In genomic region chr14:99803106-99803437, GRCh38 we compare ENCODE assay signal across 18 cellular contexts. TPM values are rescaled to one million over a fixed set of nuclear protein-coding genes. Genes with fewer than 3 reads are reported as not detected.
DNase-seq lines count a peak whose midpoint lies in the region; TF ChIP-seq lines count a peak whose summit lies in the region.
"Had no signal": no experiment of that assay in that cellular context is flagged by ENCODE, and none has a peak within 500 bp of the region (broad histone marks: within the 10 kb centered on the region; RNA-seq: fewer than 3 reads in every experiment).

No MANE protein-coding gene starts in this region.

- peaks cover 1% of the 10 kb centered on the region for H3K79me1 ChIP-seq in neuronal stem cell (ENCODE audit: low read depth, low read length)

- H3K4ac ChIP-seq in neuronal stem cell (ENCODE audit: low read length): no peak overlapping the region

- peaks cover 9 to 22% of the 10 kb centered on the region in 2 donors for H3K4me1 ChIP-seq in neuronal stem cell (ENCODE audit: control insufficient read depth in 2 of 2, insufficient read depth in 1 of 2, low read depth in 1 of 2, low read length in 2 of 2)

- TF ChIP-seq CTCF in WERI-Rb-1 (IDR thresholded peaks at IDR 0.05; ENCODE audit: low read depth, low read length) (no peak), brain microvascular endothelial cell (IDR thresholded peaks at IDR 0.05; ENCODE audit: low read depth, low read length, missing control alignments) (no peak)

- no peak overlapping the region for H2BK5ac ChIP-seq in neuronal stem cell (ENCODE audit: low read length)

- no peak overlapping the region for H4K8ac ChIP-seq in neuronal stem cell (ENCODE audit: low read depth, low read length)

- no peak overlapping the region for H3K9ac ChIP-seq in neuronal stem cell (ENCODE audit: low read depth, low read length, poor library complexity)
- H3K9ac ChIP-seq: KMS-11 had no signal

- H3K18ac ChIP-seq in neuronal stem cell (ENCODE audit: low read length): no peak overlapping the region

- no peak overlapping the region for H3K4me2 ChIP-seq in neuronal stem cell (ENCODE audit: insufficient read depth, low read length, poor library complexity, severe bottlenecking)
- H3K4me2 ChIP-seq: KMS-11 had no signal

- no CpG with 5 or more reads among the region's 9 CpGs for WGBS in neuronal stem cell (ENCODE audit: extremely low coverage in 2 of 2, insufficient read length in 2 of 2, insufficient replicate concordance in 1 of 2), 2 donors

- H3K27me3 ChIP-seq in WERI-Rb-1 (ENCODE audit: insufficient read depth, low read depth, severe bottlenecking): no peaks in the 10 kb centered on the region
- H3K27me3 ChIP-seq in neuronal stem cell (ENCODE audit: control insufficient read depth in 3 of 3, insufficient read depth in 3 of 3, low read depth in 1 of 3, low read length in 3 of 3): no peaks in the 10 kb centered on the region
- H3K27me3 ChIP-seq in brain microvascular endothelial cell (replicated peaks): no peaks in the 10 kb centered on the region

- peak overlapping the region; percentile 5 for H4K91ac ChIP-seq in neuronal stem cell (ENCODE audit: low read depth, low read length, poor library complexity)

- H2BK12ac ChIP-seq in neuronal stem cell (ENCODE audit: low read length): no peak overlapping the region

- peak overlapping the region; percentile 77 for H3K27ac ChIP-seq in WERI-Rb-1
- H3K27ac ChIP-seq in neuronal stem cell (replicated peaks; ENCODE audit: low read length): no peak overlapping the region
- no peak overlapping the region for H3K27ac ChIP-seq in brain microvascular endothelial cell
- H3K27ac ChIP-seq: 22Rv1, KMS-11, RWPE1 had no signal

- H3K4me3 ChIP-seq in WERI-Rb-1 (ENCODE audit: low read depth, low read length): no peak overlapping the region; the same call in 1 of the 2 replicates
- no peak overlapping the region for H3K4me3 ChIP-seq in neuronal stem cell (ENCODE audit: low read length in 2 of 2)
- no peak overlapping the region for H3K4me3 ChIP-seq in brain microvascular endothelial cell (ENCODE audit: low read depth, low read length)

- no peak overlapping the region for H2BK15ac ChIP-seq in neuronal stem cell (ENCODE audit: low read length)

- H3K9me3 ChIP-seq in WERI-Rb-1 (ENCODE audit: severe bottlenecking) (no peaks in the 10 kb centered on the region), neuronal stem cell (replicated peaks in 1 of 2; ENCODE audit: control insufficient read depth in 2 of 2, insufficient read depth in 1 of 2, low read depth in 1 of 2, low read length in 2 of 2) (no peaks in the 10 kb centered on the region)

- H3K14ac ChIP-seq in neuronal stem cell (ENCODE audit: low read length): no peak overlapping the region

- H2AFZ ChIP-seq in neuronal stem cell (ENCODE audit: low read length): no peak overlapping the region

- no peak overlapping the region for H2AK5ac ChIP-seq in neuronal stem cell (ENCODE audit: low read depth, low read length)

- H2BK120ac ChIP-seq in neuronal stem cell (ENCODE audit: low read depth, low read length): no peak overlapping the region

- H3K23ac ChIP-seq in neuronal stem cell (ENCODE audit: low read depth, low read length, poor library complexity): no peak overlapping the region

- DNase-seq in NCI-H1417 (lab: John Stamatoyannopoulos, UW): peak in 2 of 3 experiments; percentile 10 to 53
- no peak for DNase-seq in NCI-H1417 treated with DMSO at 0.1 percent for 48 hours (lab: John Stamatoyannopoulos, UW)
- peak; percentile 72 for DNase-seq in NCI-H1105 treated with DMSO at 0.1 percent for 48 hours (lab: John Stamatoyannopoulos, UW)
- no peak for DNase-seq in WERI-Rb-1
- no peak for DNase-seq in neuronal stem cell (ENCODE audit: low spot score)
- no peak for DNase-seq in kidney tubule cell (ENCODE audit: low spot score)
- DNase-seq in NCI-H446 (lab: John Stamatoyannopoulos, UW): no peak
- DNase-seq in brain microvascular endothelial cell: no peak
- DNase-seq: Calu3; CD4-positive, alpha-beta T cell; MV-4-11; NCI-H2081 treated with DMSO at 0.1 percent for 48 hours; NCI-H510A; NCI-H774; T-helper 1 cell had no signal

- in situ Hi-C loops in brain microvascular endothelial cell (cut with HindIII; ENCODE audit: low pct_ligation_motif_present, low sequenced_read_pairs): no loop called here

- H3K36me3 ChIP-seq in WERI-Rb-1 (no peaks in the 10 kb centered on the region), neuronal stem cell (replicated peaks in 1 of 2; ENCODE audit: control insufficient read depth in 2 of 2, insufficient read depth in 2 of 2, low read length in 2 of 2) (no peaks in the 10 kb centered on the region), brain microvascular endothelial cell (replicated peaks) (no peaks in the 10 kb centered on the region)

RNA-seq across cellular contexts. Expression of gene EML1, which starts 9.9 kb away (rescaled TPM):
- 17.5 TPM for polyA plus RNA-seq in neuronal stem cell (2013, experiment 1 of 2)
- polyA plus RNA-seq in neuronal stem cell (2013, experiment 2 of 2): 17.5 TPM

Comparison
In these comparisons a context has a peak if more than half of its experiments do, and no peak if none do; other contexts are left out.
1. DNase-seq: peak in NCI-H1417 (2 of 3) and NCI-H1105 treated with DMSO at 0.1 percent for 48 hours (single experiment); none in NCI-H1417 treated with DMSO at 0.1 percent for 48 hours (single experiment), WERI-Rb-1 (single experiment), neuronal stem cell (single experiment), kidney tubule cell (single experiment), NCI-H446 (0 of 2) and brain microvascular endothelial cell (single experiment).